In genomic region chr5:9766581-9766980, GRCh38 we compare ENCODE assay signal across 1 cellular context.
TF ChIP-seq lines count a peak whose summit lies in the region.

No MANE protein-coding gene starts in this region.

TF ChIP-seq in WTC11, 78 proteins besides CTCF, POLR2A, EP300 and RAD21 (continued from another document):
- no peak for TF ChIP-seq PRDM15 (CRISPR knock-in tag; IDR thresholded peaks at IDR 0.05)
- no peak for TF ChIP-seq ZNF121 (CRISPR knock-in tag; IDR thresholded peaks at IDR 0.05)
- no peak for TF ChIP-seq ATF3 (CRISPR knock-in tag; conservative IDR thresholded peaks at IDR 0.05)
- TF ChIP-seq, protein P1, sequence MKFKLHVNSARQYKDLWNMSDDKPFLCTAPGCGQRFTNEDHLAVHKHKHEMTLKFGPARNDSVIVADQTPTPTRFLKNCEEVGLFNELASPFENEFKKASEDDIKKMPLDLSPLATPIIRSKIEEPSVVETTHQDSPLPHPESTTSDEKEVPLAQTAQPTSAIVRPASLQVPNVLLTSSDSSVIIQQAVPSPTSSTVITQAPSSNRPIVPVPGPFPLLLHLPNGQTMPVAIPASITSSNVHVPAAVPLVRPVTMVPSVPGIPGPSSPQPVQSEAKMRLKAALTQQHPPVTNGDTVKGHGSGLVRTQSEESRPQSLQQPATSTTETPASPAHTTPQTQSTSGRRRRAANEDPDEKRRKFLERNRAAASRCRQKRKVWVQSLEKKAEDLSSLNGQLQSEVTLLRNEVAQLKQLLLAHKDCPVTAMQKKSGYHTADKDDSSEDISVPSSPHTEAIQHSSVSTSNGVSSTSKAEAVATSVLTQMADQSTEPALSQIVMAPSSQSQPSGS (CRISPR knock-in tag; IDR thresholded peaks at IDR 0.05; ENCODE audit: borderline replicate concordance, low read depth): no peak
- TF ChIP-seq GABPB1 (CRISPR knock-in tag; IDR thresholded peaks at IDR 0.05): no peak
- no peak for TF ChIP-seq CBFB (CRISPR knock-in tag; IDR thresholded peaks at IDR 0.05; ENCODE audit: low read depth)
- TF ChIP-seq SOX15 (CRISPR knock-in tag; IDR thresholded peaks at IDR 0.05): no peak
- TF ChIP-seq ZNF263 (CRISPR knock-in tag; IDR thresholded peaks at IDR 0.05; ENCODE audit: low read depth): no peak
- no peak for TF ChIP-seq IRF2 (CRISPR knock-in tag; IDR thresholded peaks at IDR 0.05; ENCODE audit: borderline replicate concordance, low read depth)
TF ChIP-seq in WTC11: peak in this region for 0.
